27 cellular contexts compared by ENCODE assay signal in genomic region chr3:165523801-165524200, GRCh38.
DNase-seq lines count a peak whose midpoint lies in the region; TF ChIP-seq lines count a peak whose summit lies in the region.
"Had no signal": no experiment of that assay in that cellular context is flagged by ENCODE, and none has a peak within 500 bp of the region (broad histone marks: within the 10 kb centered on the region; RNA-seq: fewer than 3 reads in every experiment).

No MANE protein-coding gene starts in this region.

- H3K4me1 Mint-ChIP-seq in activated naive CD8-positive, alpha-beta T cell treated with anti-CD3 and anti-CD28 coated beads for 36 hours = no peaks in the 10 kb centered on the region
- H3K4me1 Mint-ChIP-seq: activated T-helper 17 cell treated with anti-CD3 and anti-CD28 coated beads, Interleukin-2, amount 50 U/mL, for 72 hours; CD8-positive, alpha-beta memory T cell had no signal

- H3K27me3 Mint-ChIP-seq in activated naive CD8-positive, alpha-beta T cell treated with anti-CD3 and anti-CD28 coated beads for 36 hours = no peaks in the 10 kb centered on the region
- H3K27me3 Mint-ChIP-seq: activated naive CD8-positive, alpha-beta T cell; activated T-helper 17 cell treated with anti-CD3 and anti-CD28 coated beads, Interleukin-2, amount 50 U/mL, for 72 hours; brain; CD8-positive, alpha-beta memory T cell had no signal

- H3K27ac Mint-ChIP-seq in activated naive CD8-positive, alpha-beta T cell treated with anti-CD3 and anti-CD28 coated beads for 36 hours = no peak overlapping the region
- H3K27ac Mint-ChIP-seq: activated naive CD8-positive, alpha-beta T cell; activated T-helper 17 cell treated with anti-CD3 and anti-CD28 coated beads, Interleukin-2, amount 50 U/mL, for 72 hours; brain; CD8-positive, alpha-beta memory T cell had no signal

- H3K4me3 ChIP-seq in fibroblast of mammary gland (ENCODE audit: control insufficient read depth, low read depth, low read length) = no peak overlapping the region
- H3K4me3 ChIP-seq in skeletal muscle cell (ENCODE audit: low read depth, low read length) = no peak overlapping the region
- H3K4me3 ChIP-seq: right atrium auricular region, thyroid gland had no signal

- H3K4me3 Mint-ChIP-seq in activated naive CD8-positive, alpha-beta T cell treated with anti-CD3 and anti-CD28 coated beads for 36 hours = no peak overlapping the region
- H3K4me3 Mint-ChIP-seq: activated naive CD8-positive, alpha-beta T cell; activated T-helper 17 cell treated with anti-CD3 and anti-CD28 coated beads, Interleukin-2, amount 50 U/mL, for 72 hours; brain; CD8-positive, alpha-beta memory T cell had no signal

- no peak for TF ChIP-seq CTCF in fibroblast of mammary gland (conservative IDR thresholded peaks at IDR 0.05; ENCODE audit: control insufficient read depth, insufficient read depth, low read depth, low read length)

- H3K36me3 Mint-ChIP-seq in activated naive CD8-positive, alpha-beta T cell treated with anti-CD3 and anti-CD28 coated beads for 36 hours = no peaks in the 10 kb centered on the region
- H3K36me3 Mint-ChIP-seq: activated naive CD8-positive, alpha-beta T cell; brain; CD8-positive, alpha-beta memory T cell had no signal

- DNase-seq in HT1080 (ENCODE audit: low read depth) = peak; percentile 87
- DNase-seq in amniotic epithelial cell (ENCODE audit: low read depth) = peak; percentile 91
- peak; percentile 56 for DNase-seq in fibroblast of mammary gland (ENCODE audit: low read depth)
- peak; percentile 15 for DNase-seq in skeletal muscle cell (ENCODE audit: low read depth)
- DNase-seq in activated naive CD8-positive, alpha-beta T cell treated with anti-CD3 and anti-CD28 coated beads for 36 hours = no peak
- no peak for DNase-seq in SHP77 treated with DMSO at 0.1 percent for 48 hours (lab: John Stamatoyannopoulos, UW)
- DNase-seq in NCI-H2029 (lab: John Stamatoyannopoulos, UW) = no peak
- DNase-seq: activated CD4-positive, alpha-beta T cell treated with anti-CD3 and anti-CD28 coated beads, Interleukin-2, amount 50 U/mL, for 4 hours; activated CD8-positive, alpha-beta memory T cell treated with anti-CD3 and anti-CD28 coated beads, Interleukin-2, amount 50 U/mL, for 4 hours; AML-193; CD8-positive, alpha-beta memory T cell; cortex of kidney; foreskin fibroblast; hippocampal formation; kidney; NCI-H1048; NCI-H187; NCI-H2227 treated with DMSO at 0.1 percent for 48 hours; NCI-H82; OCI-M1; stimulated activated CD4-positive, alpha-beta T cell treated with anti-CD3 and anti-CD28 coated beads, Interleukin-4, amount 100 ng/mL, for 4 hours; stimulated activated naive CD8-positive, alpha-beta T cell treated with anti-CD3 and anti-CD28 coated beads, Interleukin-15, Interleukin-2, amounts not matched to agents 100 U/mL and 50 U/mL, for 24 hours; thyroid gland had no signal

- H3K9me3 Mint-ChIP-seq in activated naive CD8-positive, alpha-beta T cell treated with anti-CD3 and anti-CD28 coated beads for 36 hours = no peaks in the 10 kb centered on the region
- H3K9me3 Mint-ChIP-seq: brain had no signal

Comparison
In these comparisons a context has a peak if more than half of its experiments do, and no peak if none do; other contexts are left out.
1. DNase-seq: peak in HT1080 (single experiment), amniotic epithelial cell (single experiment), fibroblast of mammary gland (single experiment) and skeletal muscle cell (single experiment); none in activated naive CD8-positive, alpha-beta T cell treated with anti-CD3 and anti-CD28 coated beads for 36 hours (single experiment), SHP77 treated with DMSO at 0.1 percent for 48 hours (single experiment) and NCI-H2029 (single experiment).